ENCODE assay signal across 32 cellular contexts in genomic region chr2:65424391-65424790, GRCh38.
"Had no signal": no experiment of that assay in that cellular context is flagged by ENCODE, and none has a peak within 500 bp of the region (broad histone marks: within the 10 kb centered on the region; RNA-seq: fewer than 3 reads in every experiment).

No MANE protein-coding gene starts in this region.

- DNase-seq: activated effector memory CD4-positive, alpha-beta T cell treated with anti-CD3 and anti-CD28 coated beads, Interleukin-2, amount 50 U/mL, for 16 hours; activated effector memory CD4-positive, alpha-beta T cell treated with Interleukin-2 at 50 U/mL for 16 hours; activated gamma-delta T cell; activated gamma-delta T cell treated with Interleukin-2 at 50 U/mL for 16 hours; activated naive CD4-positive, alpha-beta T cell; activated naive CD4-positive, alpha-beta T cell treated with anti-CD3 and anti-CD28 coated beads for 36 hours; activated naive CD4-positive, alpha-beta T cell treated with anti-CD3 and anti-CD28 coated beads, Interleukin-2, amount 10 ng/mL, durations not matched to agents 7 days and 5 days; activated naive CD4-positive, alpha-beta T cell treated with anti-CD3 and anti-CD28 coated beads, Interleukin-2, amount 50 U/mL, for 16 hours; activated naive CD4-positive, alpha-beta T cell treated with Interleukin-2 at 50 U/mL for 16 hours; activated naive CD8-positive, alpha-beta T cell treated with anti-CD3 and anti-CD28 coated beads for 36 hours; activated naive CD8-positive, alpha-beta T cell treated with anti-CD3 and anti-CD28 coated beads, Interleukin-2, amount 10 ng/mL, durations not matched to agents 7 days and 5 days; activated naive CD8-positive, alpha-beta T cell treated with anti-CD3 and anti-CD28 coated beads, Interleukin-2, amount 50 U/mL, for 24 hours; activated T-cell treated with anti-CD3 and anti-CD28 coated beads, Interleukin-2, amount 50 U/mL, for 24 hours; activated T-cell treated with anti-CD3 and anti-CD28 coated beads, Interleukin-2, amount 50 U/mL, for 4 hours; activated T-cell treated with anti-CD3 and anti-CD28 coated beads, Interleukin-2, amount 50 U/mL, for 48 hours; activated T-cell treated with anti-CD3 and anti-CD28 coated beads, Interleukin-2, amount 50 U/mL, for 72 hours; adrenal gland; amniotic stem cell; amygdala; anterior cingulate cortex; aorta; body of pancreas; brain microvascular endothelial cell; caudate nucleus; central memory CD4-positive, alpha-beta T cell; cerebellar nuclear complex had no signal

- H3K27me3 ChIP-seq: adrenal gland, ascending aorta, body of pancreas, brain microvascular endothelial cell, breast epithelium, cardiac muscle cell had no signal

- H3K4me3 ChIP-seq: adrenal gland, ascending aorta, body of pancreas, breast epithelium, cardiac muscle cell had no signal

- ATAC-seq: activated naive CD4-positive, alpha-beta T cell treated with anti-CD3 and anti-CD28 coated beads, Interleukin-2, amount 50 U/mL, for 72 hours; activated naive CD8-positive, alpha-beta T cell treated with anti-CD3 and anti-CD28 coated beads, Interleukin-2, amount 50 U/mL, for 24 hours; activated T-cell treated with anti-CD3 and anti-CD28 coated beads, Interleukin-2, amount 50 U/mL, for 4 hours; activated T-cell treated with anti-CD3 and anti-CD28 coated beads, Interleukin-2, amount 50 U/mL, for 72 hours; activated T-helper 17 cell treated with anti-CD3 and anti-CD28 coated beads, Interleukin-2, amount 50 U/mL, for 72 hours; body of pancreas had no signal

- H3K4me1 ChIP-seq: breast epithelium had no signal

- H3K27ac ChIP-seq: adrenal gland, ascending aorta, brain microvascular endothelial cell, breast epithelium, cardiac muscle cell had no signal

- H3K9me3 ChIP-seq: adrenal gland, ascending aorta, body of pancreas, breast epithelium had no signal

- H3K36me3 ChIP-seq: adrenal gland, ascending aorta, brain microvascular endothelial cell, breast epithelium, cardiac muscle cell had no signal

- FAIRE-seq: bronchial epithelial cell had no signal
